In genomic region chr3:129936757-129937156, GRCh38 we compare ENCODE assay signal across 8 cellular contexts. TPM values are rescaled to one million over a fixed set of nuclear protein-coding genes. Genes with fewer than 3 reads are reported as not detected.
DNase-seq lines count a peak whose midpoint lies in the region; ATAC-seq lines count a peak whose summit lies in the region.

No MANE protein-coding gene starts in this region.

- no peak overlapping the region for H3K18ac ChIP-seq in trophoblast cell (ENCODE audit: low read length)

- H2BK120ac ChIP-seq in trophoblast cell (ENCODE audit: insufficient read depth, low read length, poor library complexity): no peak overlapping the region

- H3K4me1 ChIP-seq in trophoblast cell (ENCODE audit: control insufficient read depth in 1 of 2, insufficient read depth in 2 of 2, low read length in 2 of 2): no peaks in the 10 kb centered on the region

- no peak overlapping the region for H3K4me3 ChIP-seq in trophoblast cell (ENCODE audit: low read depth, low read length)

- H3K4me3 Mint-ChIP-seq in activated CD8-positive, alpha-beta T cell treated with anti-CD3 and anti-CD28 coated beads, Interleukin-2, amount 10 ng/mL, durations not matched to agents 7 days and 5 days: peak overlapping the region; percentile 28

- CTCF ChIA-PET in activated CD8-positive, alpha-beta T cell treated with anti-CD3 and anti-CD28 coated beads, Interleukin-2, amount 10 ng/mL, durations not matched to agents 7 days and 5 days (lab: Charles Lee): no interaction called here

- no peaks in the 10 kb centered on the region for H3K36me3 ChIP-seq in trophoblast cell (ENCODE audit: control insufficient read depth in 1 of 2, insufficient read depth in 2 of 2, low read length in 2 of 2)

- H4K12ac ChIP-seq in trophoblast cell (ENCODE audit: low read depth, low read length): no peak overlapping the region

- DNase-seq in DMS53 (lab: John Stamatoyannopoulos, UW) (peak; percentile 76), NCI-H1048 (lab: John Stamatoyannopoulos, UW) (peak; percentile 1), foreskin melanocyte (peak; percentile 53), trophoblast cell (peak; percentile 48 to 70), NCI-H128 (lab: John Stamatoyannopoulos, UW; ENCODE audit: unreplicated experiment) (no peak)
- DNase-seq in activated CD8-positive, alpha-beta T cell treated with anti-CD3 and anti-CD28 coated beads, Interleukin-2, amount 10 ng/mL, durations not matched to agents 7 days and 5 days: peak; percentile 38

- no peaks in the 10 kb centered on the region for H3K27me3 ChIP-seq in trophoblast cell (ENCODE audit: insufficient read depth, low read length)

- H3K23ac ChIP-seq in trophoblast cell (ENCODE audit: low read length): no peak overlapping the region

- H3K9me3 Mint-ChIP-seq in activated CD8-positive, alpha-beta T cell treated with anti-CD3 and anti-CD28 coated beads, Interleukin-2, amount 10 ng/mL, durations not matched to agents 7 days and 5 days (ENCODE audit: insufficient read depth): no peaks in the 10 kb centered on the region

- H2AFZ ChIP-seq in trophoblast cell (ENCODE audit: insufficient read depth, low read length, poor library complexity): no peak overlapping the region

- H4K91ac ChIP-seq in trophoblast cell (ENCODE audit: low read depth, low read length): no peak overlapping the region

- no peaks in the 10 kb centered on the region for H3K79me2 ChIP-seq in trophoblast cell (ENCODE audit: control insufficient read depth, insufficient read depth, low read length, poor library complexity)

- H2AK5ac ChIP-seq in trophoblast cell (ENCODE audit: low read length): no peak overlapping the region

- peaks cover 1% of the 10 kb centered on the region for H3K27me3 Mint-ChIP-seq in activated CD8-positive, alpha-beta T cell treated with anti-CD3 and anti-CD28 coated beads, Interleukin-2, amount 10 ng/mL, durations not matched to agents 7 days and 5 days (ENCODE audit: low read depth)

- H3K27ac Mint-ChIP-seq in activated CD8-positive, alpha-beta T cell treated with anti-CD3 and anti-CD28 coated beads, Interleukin-2, amount 10 ng/mL, durations not matched to agents 7 days and 5 days: no peak overlapping the region

- peaks cover 1% of the 10 kb centered on the region for H3K79me1 ChIP-seq in trophoblast cell (ENCODE audit: low read length)

- H3K14ac ChIP-seq in trophoblast cell (ENCODE audit: low read length): no peak overlapping the region

- H3K36me3 Mint-ChIP-seq in activated CD8-positive, alpha-beta T cell treated with anti-CD3 and anti-CD28 coated beads, Interleukin-2, amount 10 ng/mL, durations not matched to agents 7 days and 5 days (ENCODE audit: low read depth): no peaks in the 10 kb centered on the region

- H2BK5ac ChIP-seq in trophoblast cell (ENCODE audit: low read depth, low read length, poor library complexity): no peak overlapping the region

- ATAC-seq in activated CD8-positive, alpha-beta T cell treated with anti-CD3 and anti-CD28 coated beads, Interleukin-2, amount 10 ng/mL, durations not matched to agents 7 days and 5 days: peak; percentile 62
- no peak for ATAC-seq in GM18867 (IDR thresholded peaks at IDR 0.05; ENCODE audit: unreplicated experiment)
- no peak for ATAC-seq in HG02981 (IDR thresholded peaks at IDR 0.05; ENCODE audit: unreplicated experiment)

- no peak overlapping the region for H2BK12ac ChIP-seq in trophoblast cell (ENCODE audit: low read length)

- no peak overlapping the region for H3K27ac ChIP-seq in trophoblast cell (ENCODE audit: low read depth, low read length)

- POLR2A ChIA-PET in activated CD8-positive, alpha-beta T cell treated with anti-CD3 and anti-CD28 coated beads, Interleukin-2, amount 10 ng/mL, durations not matched to agents 7 days and 5 days (lab: Charles Lee): no interaction called here

- no peak overlapping the region for H3K9ac ChIP-seq in trophoblast cell (ENCODE audit: low read length)

- no peak overlapping the region for H4K8ac ChIP-seq in trophoblast cell (ENCODE audit: low read depth, low read length)

- WGBS in trophoblast cell (ENCODE audit: extremely low coverage, insufficient coverage, insufficient read length): no CpG with 5 or more reads among the region's 6 CpGs

- H3K4me2 ChIP-seq in trophoblast cell (ENCODE audit: low read length): no peak overlapping the region

- H3K4ac ChIP-seq in trophoblast cell (ENCODE audit: low read depth, low read length): no peak overlapping the region

- no peaks in the 10 kb centered on the region for H3K9me3 ChIP-seq in trophoblast cell (ENCODE audit: insufficient read depth, low read depth, low read length)

- peaks cover 2% of the 10 kb centered on the region for H3K4me1 Mint-ChIP-seq in activated CD8-positive, alpha-beta T cell treated with anti-CD3 and anti-CD28 coated beads, Interleukin-2, amount 10 ng/mL, durations not matched to agents 7 days and 5 days (ENCODE audit: low read depth)

RNA-seq across cellular contexts. Expression of gene TRH, which starts 37.8 kb away (rescaled TPM):
- total RNA-seq in activated CD8-positive, alpha-beta T cell treated with anti-CD3 and anti-CD28 coated beads, Interleukin-2, amount 10 ng/mL, durations not matched to agents 7 days and 5 days: not detected
- 0.08 and 0.12 TPM in 2 replicates for polyA plus RNA-seq in trophoblast cell (2013)

RNA-seq across cellular contexts. Expression of gene TMCC1, which starts 43.2 kb away (rescaled TPM):
- 10 to 100 TPM; 15.9 to 16.8 TPM for total RNA-seq in activated CD8-positive, alpha-beta T cell treated with anti-CD3 and anti-CD28 coated beads, Interleukin-2, amount 10 ng/mL, durations not matched to agents 7 days and 5 days
- polyA plus RNA-seq in trophoblast cell (2013): 24.2 and 27.7 TPM in 2 replicates
